In genomic region chr2:43824951-43825493, GRCh38 we compare ENCODE assay signal across 1 cellular context.
TF ChIP-seq lines count a peak whose summit lies in the region.

No MANE protein-coding gene starts in this region.

TF ChIP-seq in GM23338, 12 proteins besides CTCF, POLR2A, EP300 and RAD21 (continued from another document):
- no peak for TF ChIP-seq ZNF331 (CRISPR knock-in tag; IDR thresholded peaks at IDR 0.05; ENCODE audit: low read depth)
